1 cellular context compared by ENCODE assay signal in genomic region chr20:32192698-32193097, GRCh38.
TF ChIP-seq lines count a peak whose summit lies in the region.

No MANE protein-coding gene starts in this region.

TF ChIP-seq in endothelial cell of umbilical vein, 7 proteins besides CTCF, POLR2A, EP300 and RAD21:
- TF ChIP-seq POLR2AphosphoS5 (IDR thresholded peaks at IDR 0.05; ENCODE audit: insufficient read depth, low read depth, low read length) (no peak), EZH2 (IDR thresholded peaks at IDR 0.05; ENCODE audit: borderline replicate concordance, low read depth, low read length, severe bottlenecking) (no peak), FOS (IDR thresholded peaks at IDR 0.05; ENCODE audit: borderline replicate concordance, insufficient read depth, low read length) (no peak), GATA2 (IDR thresholded peaks at IDR 0.05; ENCODE audit: insufficient read depth, insufficient read length, low read depth, low read length) (no peak), JUN (IDR thresholded peaks at IDR 0.05; ENCODE audit: borderline replicate concordance, insufficient read depth, insufficient read length, low read depth) (no peak), MYC (IDR thresholded peaks at IDR 0.05; ENCODE audit: low read depth, low read length) (no peak), MAX (IDR thresholded peaks at IDR 0.05; ENCODE audit: insufficient read depth, insufficient read length) (no peak)
